Comparison of ENCODE assay signal across 8 cellular contexts in genomic region chr1:42923367-42924248, GRCh38. TPM values are rescaled to one million over a fixed set of nuclear protein-coding genes. Genes with fewer than 3 reads are reported as not detected.
A peak's percentile ranks its signal among the peaks of the same experiment; 100 is the strongest.
DNase-seq lines count a peak whose midpoint lies in the region; ATAC-seq and TF ChIP-seq lines count a peak whose summit lies in the region.

No MANE protein-coding gene starts in this region.

- peak overlapping the region; percentile 89 for H3K4me3 Mint-ChIP-seq in activated CD8-positive, alpha-beta T cell treated with anti-CD3 and anti-CD28 coated beads for 36 hours

- TF ChIP-seq CTCF in activated CD8-positive, alpha-beta T cell treated with anti-CD3 and anti-CD28 coated beads for 36 hours (IDR thresholded peaks at IDR 0.05) = no peak
- TF ChIP-seq CTCF in left ventricle myocardium inferior (IDR thresholded peaks at IDR 0.05; ENCODE audit: borderline replicate concordance) (no peak), lower leg skin (IDR thresholded peaks at IDR 0.05) (no peak)

- H3K36me3 ChIP-seq in left ventricle myocardium inferior (peaks cover 20% of the 10 kb centered on the region), skeletal muscle tissue (ENCODE audit: control insufficient read depth in 3 of 3, insufficient read depth in 3 of 3, low read length in 3 of 3) (no peaks in the 10 kb centered on the region)

- H3K4me1 Mint-ChIP-seq in activated CD8-positive, alpha-beta T cell treated with anti-CD3 and anti-CD28 coated beads for 36 hours (ENCODE audit: low read depth) = peaks cover 36% of the 10 kb centered on the region

- 5 to 6% methylated on average over 23 of the region's 23 CpGs for whole genome bisulfite sequencing in lower leg skin, 2 donors

- H3K27me3 ChIP-seq in left ventricle myocardium inferior (ENCODE audit: low read depth) (no peaks in the 10 kb centered on the region), skeletal muscle tissue (ENCODE audit: control insufficient read depth in 3 of 3, insufficient read depth in 3 of 3, low read length in 3 of 3) (peaks cover 0 to 14% (median 6%) of the 10 kb centered on the region in 3 donors)

- intact Hi-C loops in activated CD8-positive, alpha-beta T cell treated with anti-CD3 and anti-CD28 coated beads for 36 hours (cut with micrococcal nuclease) = loop anchor here (5.0 kb wide), 1 partner anchor 34 kb away; the partner anchor contains the start of gene SLC2A1
- intact Hi-C loops in left ventricle myocardium inferior (cut with micrococcal nuclease) (no loop called here), lower leg skin (cut with DNase I; ENCODE audit: low total_unique reads) (no loop called here)

- peak overlapping the region; percentile 93 for H3K4me3 ChIP-seq in left ventricle myocardium inferior
- peak overlapping the region; percentile 78 to 89 (median 88) for H3K4me3 ChIP-seq in skeletal muscle tissue (ENCODE audit: low read length in 3 of 3)
- H3K4me3 ChIP-seq in lower leg skin (ENCODE audit: low read depth, poor library complexity, severe bottlenecking) = no peak overlapping the region

- H3K9me3 ChIP-seq in left ventricle myocardium inferior (replicated peaks) (no peaks in the 10 kb centered on the region), skeletal muscle tissue (ENCODE audit: control insufficient read depth in 3 of 3, low read length in 3 of 3) (no peaks in the 10 kb centered on the region)

- no peaks in the 10 kb centered on the region for H3K27me3 Mint-ChIP-seq in activated CD8-positive, alpha-beta T cell treated with anti-CD3 and anti-CD28 coated beads for 36 hours

- H3K9me3 Mint-ChIP-seq in activated CD8-positive, alpha-beta T cell treated with anti-CD3 and anti-CD28 coated beads for 36 hours = no peaks in the 10 kb centered on the region

- DNase-seq in NCI-H524 (lab: John Stamatoyannopoulos, UW) (peak; percentile 26 to 49), NCI-H524 treated with DMSO at 0.1 percent for 48 hours (lab: John Stamatoyannopoulos, UW) (no peak), left ventricle myocardium inferior (no peak), lower leg skin (ENCODE audit: low spot score in 2 of 2) (no peak)
- DNase-seq in activated CD8-positive, alpha-beta T cell treated with anti-CD3 and anti-CD28 coated beads for 36 hours = no peak

- ATAC-seq in activated CD8-positive, alpha-beta T cell treated with anti-CD3 and anti-CD28 coated beads for 36 hours = no peak
- no peak for ATAC-seq in GM19351 (IDR thresholded peaks at IDR 0.05; ENCODE audit: unreplicated experiment)
- ATAC-seq in GM21737 (IDR thresholded peaks at IDR 0.05; ENCODE audit: unreplicated experiment) = no peak

- H3K27ac ChIP-seq in left ventricle myocardium inferior (replicated peaks) (peak overlapping the region; percentile 98), skeletal muscle tissue (ENCODE audit: low read depth, low read length) (peak overlapping the region; percentile 72)

- H3K4me1 ChIP-seq in left ventricle myocardium inferior (peaks cover 16% of the 10 kb centered on the region), skeletal muscle tissue (ENCODE audit: control insufficient read depth in 3 of 3, insufficient read depth in 3 of 3, low read length in 3 of 3) (peaks cover 6 to 12% (median 7%) of the 10 kb centered on the region in 3 donors)

- H3K9ac ChIP-seq in skeletal muscle tissue (ENCODE audit: low read depth in 1 of 3, low read length in 3 of 3) = peak overlapping the region; percentile 55 to 77 (median 67)

- TF ChIP-seq POLR2A in lower leg skin (IDR thresholded peaks at IDR 0.05) = no peak

- CTCF ChIA-PET in activated CD8-positive, alpha-beta T cell treated with anti-CD3 and anti-CD28 coated beads for 36 hours (lab: Charles Lee) = interaction anchor here (0.5 to 9.4 kb wide), 39 partner anchors 8 to 247 kb away, joined by 3 to 159 read pairs (median 4); partner anchors contain the start of genes C1orf50, P3H1 and ZNF691

- H3K27ac Mint-ChIP-seq in activated CD8-positive, alpha-beta T cell treated with anti-CD3 and anti-CD28 coated beads for 36 hours = peak overlapping the region; percentile 94

- H3K36me3 Mint-ChIP-seq in activated CD8-positive, alpha-beta T cell treated with anti-CD3 and anti-CD28 coated beads for 36 hours (ENCODE audit: low read depth) = peaks cover 29% of the 10 kb centered on the region

- POLR2A ChIA-PET in activated CD8-positive, alpha-beta T cell treated with anti-CD3 and anti-CD28 coated beads for 36 hours (lab: Charles Lee) = interaction anchor here (0.6 to 2.5 kb wide), 18 partner anchors 10 to 251 kb away, joined by 3 to 15 read pairs (median 3); partner anchors contain the start of genes C1orf50 and P3H1

RNA-seq across cellular contexts. Expression of gene SLC2A1, which starts 35.1 kb away (rescaled TPM):
- total RNA-seq in activated CD8-positive, alpha-beta T cell treated with anti-CD3 and anti-CD28 coated beads for 36 hours = 100 to 1,000 TPM; 158 to 162 TPM
- total RNA-seq in left ventricle myocardium inferior (54.9 TPM), skeletal muscle tissue (28.2 TPM), lower leg skin (1,000 to 10,000 TPM in 2 of 4 donors, 100 to 1,000 TPM in 2; 488 to 2,308 (median 910) TPM)

Comparison
In these comparisons a context has a peak if more than half of its experiments do, and no peak if none do; other contexts are left out.
1. DNase-seq: peak in NCI-H524 (2 of 2); none in NCI-H524 treated with DMSO at 0.1 percent for 48 hours (single experiment), activated CD8-positive, alpha-beta T cell treated with anti-CD3 and anti-CD28 coated beads for 36 hours (single experiment), left ventricle myocardium inferior (single experiment) and lower leg skin (0 of 2).